In genomic region chr14:20682435-20683124, GRCh38 we compare ENCODE assay signal across 8 cellular contexts.
A peak's percentile ranks its signal among the peaks of the same experiment; 100 is the strongest.
DNase-seq lines count a peak whose midpoint lies in the region; ATAC-seq and TF ChIP-seq lines count a peak whose summit lies in the region.

No MANE protein-coding gene starts in this region.

- ATAC-seq in GM18520 (IDR thresholded peaks at IDR 0.05; ENCODE audit: unreplicated experiment) (peak; percentile 25), HG03060 (IDR thresholded peaks at IDR 0.05; ENCODE audit: low read depth, unreplicated experiment) (peak; percentile 8)
- peak; percentile 73 to 75 for ATAC-seq in activated CD4-positive, CD25-positive, alpha-beta regulatory T cell treated with anti-CD3 and anti-CD28 coated beads, Interleukin-2, amount 50 U/mL, for 24 hours

- H3K27ac ChIP-seq in 22Rv1, result peak overlapping the region; percentile 100
- H3K27ac ChIP-seq in layer of hippocampus (ENCODE audit: low read depth, low read length), result peak overlapping the region; percentile 100

- DNase-seq in NCI-H2196 (lab: John Stamatoyannopoulos, UW; ENCODE audit: unreplicated experiment), result peak; percentile 24
- DNase-seq in cerebellar nuclear complex (lab: John Stamatoyannopoulos, UW), result peak; percentile 75 to 83
- peak; percentile 46 to 50 for DNase-seq in stimulated activated CD4-positive, alpha-beta T cell treated with anti-CD3 and anti-CD28 coated beads, Interleukin-1b, Interleukin-23, amount 100 ng/mL, for 1 hour (ENCODE audit: low read depth in 2 of 2)

- H3K27me3 ChIP-seq in layer of hippocampus (ENCODE audit: control insufficient read depth, insufficient read depth, low read length), result no peaks in the 10 kb centered on the region

- peak; percentile 22; the same call in 1 of the 2 replicates for TF ChIP-seq CTCF in 22Rv1 (IDR thresholded peaks at IDR 0.05)

Comparison
In these comparisons a context has a peak if more than half of its experiments do, and no peak if none do; other contexts are left out.
1. Peak in every context shown above with its lines: DNase-seq, ATAC-seq and H3K27ac ChIP-seq.
2. ATAC-seq: peak in every context shown above with its lines; median percentile 74 in activated CD4-positive, CD25-positive, alpha-beta regulatory T cell treated with anti-CD3 and anti-CD28 coated beads, Interleukin-2, amount 50 U/mL, for 24 hours; 25 in GM18520; 8 in HG03060.
3. DNase-seq: peak in every context shown above with its lines; median percentile 79 in cerebellar nuclear complex; 48 in stimulated activated CD4-positive, alpha-beta T cell treated with anti-CD3 and anti-CD28 coated beads, Interleukin-1b, Interleukin-23, amount 100 ng/mL, for 1 hour; 24 in NCI-H2196.